ENCODE assay signal across 20 cellular contexts in genomic region chr20:15927893-15928650, GRCh38.
"Had no signal": no experiment of that assay in that cellular context is flagged by ENCODE, and none has a peak within 500 bp of the region (broad histone marks: within the 10 kb centered on the region; RNA-seq: fewer than 3 reads in every experiment).

No MANE protein-coding gene starts in this region.

- ATAC-seq: activated T-cell treated with anti-CD3 and anti-CD28 coated beads, Interleukin-2, amount 50 U/mL, for 4 hours; body of pancreas; left lobe of liver; lower lobe of right lung; naive thymus-derived CD8-positive, alpha-beta T cell; stimulated activated naive CD8-positive, alpha-beta T cell treated with anti-CD3 and anti-CD28 coated beads, Interleukin-15, amount 100 ng/mL, for 72 hours had no signal

- H3K27me3 ChIP-seq: body of pancreas, cardiac muscle cell, tibial nerve, vagina had no signal

- H3K4me3 ChIP-seq: body of pancreas, cardiac muscle cell, lower lobe of right lung, prostate gland, tibial nerve, vagina had no signal

- H3K4me1 ChIP-seq: body of pancreas, lower lobe of right lung, prostate gland, vagina had no signal

- H3K27ac ChIP-seq: body of pancreas, cardiac muscle cell, lower lobe of right lung, prostate gland, tibial nerve, vagina had no signal

- DNase-seq: activated CD4-positive, alpha-beta T cell treated with anti-CD3 and anti-CD28 coated beads for 4 hours; activated CD4-positive, alpha-beta T cell treated with anti-CD3 and anti-CD28 coated beads, Interleukin-2, amount 50 U/mL, for 48 hours; activated CD4-positive, CD25-positive, alpha-beta regulatory T cell; activated CD8-positive, alpha-beta memory T cell treated with anti-CD3 and anti-CD28 coated beads, Interleukin-2, amount 50 U/mL, for 48 hours; activated naive CD4-positive, alpha-beta T cell treated with anti-CD3 and anti-CD28 coated beads for 36 hours; activated naive CD8-positive, alpha-beta T cell treated with anti-CD3 and anti-CD28 coated beads, Interleukin-2, amount 10 ng/mL, durations not matched to agents 7 days and 5 days; activated T-cell treated with anti-CD3 and anti-CD28 coated beads, Interleukin-2, amount 50 U/mL, for 4 hours; body of pancreas; cortex of kidney; endodermal cell; lower lobe of right lung; naive thymus-derived CD8-positive, alpha-beta T cell; stimulated activated CD4-positive, alpha-beta T cell treated with anti-CD3 and anti-CD28 coated beads, Interleukin-12 subunit alpha, Interleukin-12 subunit beta, amount 100 ng/mL, for 4 hours; stimulated activated naive CD8-positive, alpha-beta T cell treated with anti-CD3 and anti-CD28 coated beads, Interleukin-15, amount 100 ng/mL, for 72 hours; T-helper 9 cell had no signal

- H3K36me3 ChIP-seq: cardiac muscle cell, lower lobe of right lung, prostate gland, tibial nerve, vagina had no signal

- H3K9me3 ChIP-seq: body of pancreas, lower lobe of right lung, prostate gland, vagina had no signal
